Comparison of ENCODE assay signal across 8 cellular contexts in the genomic region with DNA sequence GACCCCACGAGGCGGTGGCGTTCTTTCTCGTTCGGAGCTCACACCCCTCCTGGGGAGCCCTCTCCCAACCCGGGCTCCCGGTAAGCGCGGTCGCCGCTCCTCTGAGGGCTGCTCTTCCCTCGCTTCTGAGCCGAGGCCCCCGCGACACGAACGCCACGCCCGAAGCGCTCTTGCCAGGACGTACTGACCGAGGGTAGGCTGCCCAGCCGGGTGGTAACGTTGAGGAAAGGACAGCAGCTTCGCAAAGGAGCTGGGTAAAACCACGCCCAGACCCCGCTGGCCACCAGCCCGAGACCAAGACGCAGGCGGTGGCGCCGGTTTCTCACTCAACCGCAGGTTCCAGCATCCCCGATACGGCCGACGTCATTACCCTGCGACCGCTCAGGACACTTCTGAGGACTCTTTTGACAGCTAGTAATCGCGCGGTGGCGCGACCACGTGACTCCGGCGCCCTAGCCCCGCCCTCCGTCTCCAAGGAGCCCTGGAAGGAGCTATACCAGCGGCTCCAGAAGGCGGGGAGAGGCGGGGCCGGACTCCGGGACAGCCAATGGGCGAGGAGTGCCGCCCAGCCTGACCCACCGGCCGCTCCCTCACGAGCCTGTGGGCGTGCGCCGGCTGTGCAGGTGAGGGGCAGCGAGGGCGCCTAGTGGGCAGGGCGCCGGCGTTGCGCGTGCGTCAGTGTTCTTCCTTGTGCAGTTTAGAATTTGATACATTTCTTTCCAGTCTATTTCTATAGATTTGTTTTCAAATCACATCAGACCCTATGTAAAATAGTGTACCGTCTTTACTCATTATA. TPM values are rescaled to one million over a fixed set of nuclear protein-coding genes. Genes with fewer than 3 reads are reported as not detected.
DNase-seq lines count a peak whose midpoint lies in the region; TF ChIP-seq lines count a peak whose summit lies in the region.

No MANE protein-coding gene starts in this region.

- peaks cover 12% of the 10 kb centered on the region for H4K20me1 ChIP-seq in neural progenitor cell (ENCODE audit: low read depth)

- H3K4me1 Mint-ChIP-seq in activated naive CD4-positive, alpha-beta T cell treated with anti-CD3 and anti-CD28 coated beads for 36 hours (ENCODE audit: low read depth): peaks cover 29% of the 10 kb centered on the region
- H3K4me1 Mint-ChIP-seq in neural progenitor cell: peaks cover 15% of the 10 kb centered on the region

- H3K4me1 ChIP-seq in SJSA1 (replicated peaks) (peaks cover 26% of the 10 kb centered on the region), neural progenitor cell (peaks cover 17% of the 10 kb centered on the region), stomach smooth muscle (ENCODE audit: control insufficient read depth, insufficient read depth, low read length) (peaks cover 9% of the 10 kb centered on the region)

- peak overlapping the region; percentile 38 for H3K9ac ChIP-seq in neural progenitor cell
- H3K9ac ChIP-seq in stomach smooth muscle (ENCODE audit: low read length in 2 of 2): peak overlapping the region; percentile 60 to 96

- CTCF ChIA-PET in activated naive CD4-positive, alpha-beta T cell treated with anti-CD3 and anti-CD28 coated beads for 36 hours (lab: Charles Lee): interaction anchor here (1.9 kb wide), 1 partner anchor 8 kb away, joined by 11 read pairs; no protein-coding TSS in a partner anchor

- no peaks in the 10 kb centered on the region for H3K27me3 ChIP-seq in SJSA1 (replicated peaks)
- no peaks in the 10 kb centered on the region for H3K27me3 ChIP-seq in neural progenitor cell
- H3K27me3 ChIP-seq in stomach smooth muscle (ENCODE audit: control insufficient read depth in 1 of 2, insufficient read depth in 2 of 2, low read length in 2 of 2): no peaks in the 10 kb centered on the region

- H3F3A ChIP-seq in neural progenitor cell (ENCODE audit: low read depth): peaks cover 32% of the 10 kb centered on the region

- peak overlapping the region; percentile 62 for H3K27ac ChIP-seq in SJSA1
- H3K27ac ChIP-seq in neural progenitor cell: peak overlapping the region; percentile 82
- H3K27ac ChIP-seq in stomach smooth muscle (ENCODE audit: low read length): peak overlapping the region; percentile 95

- H3K36me3 ChIP-seq in SJSA1 (peaks cover 39% of the 10 kb centered on the region), neural progenitor cell (no peaks in the 10 kb centered on the region), stomach smooth muscle (ENCODE audit: control insufficient read depth in 2 of 2, insufficient read depth in 2 of 2, low read length in 2 of 2) (peaks cover 9 to 13% of the 10 kb centered on the region in 2 donors)

- peaks cover 22% of the 10 kb centered on the region for H3K79me2 ChIP-seq in neural progenitor cell (ENCODE audit: low read depth)

- H3K9me3 ChIP-seq in SJSA1 (replicated peaks) (no peaks in the 10 kb centered on the region), neural progenitor cell (ENCODE audit: low read depth) (no peaks in the 10 kb centered on the region), stomach smooth muscle (ENCODE audit: control insufficient read depth in 2 of 2, low read length in 2 of 2) (no peaks in the 10 kb centered on the region)

- no peak for TF ChIP-seq CTCF in HFF-Myc (IDR thresholded peaks at IDR 0.05; ENCODE audit: low read depth, low read length, missing control alignments)
- peak; percentile 5 for TF ChIP-seq CTCF in neural progenitor cell (IDR thresholded peaks at IDR 0.05)

- peak overlapping the region; percentile 90 for H3K27ac Mint-ChIP-seq in activated naive CD4-positive, alpha-beta T cell treated with anti-CD3 and anti-CD28 coated beads for 36 hours
- H3K27ac Mint-ChIP-seq in neural progenitor cell: no peak overlapping the region

- H3K36me3 Mint-ChIP-seq in activated naive CD4-positive, alpha-beta T cell treated with anti-CD3 and anti-CD28 coated beads for 36 hours (ENCODE audit: low read depth): peaks cover 4% of the 10 kb centered on the region
- peaks cover 3% of the 10 kb centered on the region for H3K36me3 Mint-ChIP-seq in neural progenitor cell

- H3K27me3 Mint-ChIP-seq in activated naive CD4-positive, alpha-beta T cell treated with anti-CD3 and anti-CD28 coated beads for 36 hours (ENCODE audit: low read depth): no peaks in the 10 kb centered on the region
- peaks cover 4% of the 10 kb centered on the region for H3K27me3 Mint-ChIP-seq in neural progenitor cell (ENCODE audit: insufficient read depth, low read depth)

- intact Hi-C loops in activated naive CD4-positive, alpha-beta T cell treated with anti-CD3 and anti-CD28 coated beads for 36 hours (cut with micrococcal nuclease): loop anchor here (1.0 to 10.0 kb wide), 5 partner anchors 8 to 1813 kb away; a partner anchor contains a TSS

- no peaks in the 10 kb centered on the region for H3K9me3 Mint-ChIP-seq in activated naive CD4-positive, alpha-beta T cell treated with anti-CD3 and anti-CD28 coated beads for 36 hours
- H3K9me3 Mint-ChIP-seq in neural progenitor cell: no peaks in the 10 kb centered on the region

- H2AFZ ChIP-seq in neural progenitor cell (replicated peaks): peak overlapping the region; percentile 26

- peak overlapping the region; percentile 55 for H3K4me3 ChIP-seq in HFF-Myc (replicated peaks; ENCODE audit: low read depth, low read length)
- H3K4me3 ChIP-seq in SJSA1: peak overlapping the region; percentile 47
- H3K4me3 ChIP-seq in neural progenitor cell: peak overlapping the region; percentile 62
- peak overlapping the region; percentile 65 to 85 for H3K4me3 ChIP-seq in stomach smooth muscle (ENCODE audit: low read length in 2 of 2)

- peak overlapping the region; percentile 88 for H3K4me2 ChIP-seq in neural progenitor cell

- peak; percentile 95 for DNase-seq in GM04503 (ENCODE audit: low read depth)
- DNase-seq in HFF-Myc (ENCODE audit: extremely low read depth, low read depth): peak; percentile 97
- DNase-seq in MV-4-11 (lab: John Stamatoyannopoulos, UW): peak; percentile 99
- DNase-seq in SJSA1 (ENCODE audit: low read depth in 1 of 2, low spot score in 2 of 2): peak; percentile 99 to 100
- DNase-seq in activated naive CD4-positive, alpha-beta T cell treated with anti-CD3 and anti-CD28 coated beads for 36 hours: peak; percentile 100
- DNase-seq in foreskin melanocyte: peak; percentile 98
- DNase-seq in neural progenitor cell (ENCODE audit: low spot score): peak; percentile 100

- peak overlapping the region; percentile 87 for H3K4me3 Mint-ChIP-seq in activated naive CD4-positive, alpha-beta T cell treated with anti-CD3 and anti-CD28 coated beads for 36 hours
- peak overlapping the region; percentile 89 for H3K4me3 Mint-ChIP-seq in neural progenitor cell

RNA-seq across cellular contexts. Expression of a gene that starts 4.0 kb away (rescaled TPM):
- total RNA-seq in SJSA1 (2014; rRNA removed; shearing (Covaris generic)): 19.4 and 22.0 TPM in 2 replicates
- total RNA-seq in activated naive CD4-positive, alpha-beta T cell treated with anti-CD3 and anti-CD28 coated beads for 36 hours: 1 to 10 TPM; 2.9 to 3.3 TPM
- total RNA-seq in neural progenitor cell (ENCODE audit: low replicate concordance): 12.9 and 13.8 TPM in 2 replicates

RNA-seq across cellular contexts. Expression of a gene that starts 7.4 kb away (rescaled TPM):
- 76.0 and 82.5 TPM in 2 replicates for total RNA-seq in SJSA1 (2014; rRNA removed; shearing (Covaris generic))
- total RNA-seq in activated naive CD4-positive, alpha-beta T cell treated with anti-CD3 and anti-CD28 coated beads for 36 hours: 10 to 100 TPM; 31.9 to 36.9 TPM
- total RNA-seq in neural progenitor cell (ENCODE audit: low replicate concordance): 14.6 and 32.4 TPM in 2 replicates

Comparison
In these comparisons a context has a peak if more than half of its experiments do, and no peak if none do; other contexts are left out.
1. Peak in every context shown above with its lines: DNase-seq, H3K4me3 ChIP-seq and H3K27ac ChIP-seq.